Comparison of ENCODE assay signal across 1 cellular context in the genomic region with DNA sequence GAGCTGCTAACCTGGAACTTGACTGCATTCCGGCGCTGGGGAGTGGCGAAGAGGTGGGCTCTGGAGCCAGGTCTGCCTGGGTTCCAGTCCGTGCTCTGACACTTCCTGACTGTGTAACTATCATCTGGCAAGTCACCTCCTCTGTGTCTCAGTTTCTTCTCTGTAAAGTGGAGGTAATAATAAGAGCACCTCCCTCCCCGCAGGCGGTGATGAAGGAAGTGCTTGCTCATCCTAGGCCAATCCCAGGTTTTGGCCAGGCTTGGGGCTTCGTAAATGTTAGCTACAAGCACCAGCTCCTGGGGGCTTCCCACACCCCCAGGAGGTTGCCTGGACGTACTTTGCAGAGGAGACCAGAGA.
TF ChIP-seq lines count a peak whose summit lies in the region.

No MANE protein-coding gene starts in this region.

TF ChIP-seq in HepG2, 621 proteins besides CTCF, POLR2A, EP300 and RAD21:
- TF ChIP-seq ZKSCAN5 (CRISPR knock-in tag; IDR thresholded peaks at IDR 0.05) (peak; percentile 46; the same call in 1 of the 2 replicates), ZNF501 (CRISPR knock-in tag; IDR thresholded peaks at IDR 0.05) (0 out of 2 replicates have a peak, but pooled peaks have one; percentile 7), MTF2 (CRISPR knock-in tag; IDR thresholded peaks at IDR 0.05; ENCODE audit: borderline replicate concordance) (0 out of 2 replicates have a peak, but pooled peaks have one; percentile 22), TFDP2 (CRISPR knock-in tag; IDR thresholded peaks at IDR 0.05) (no peak), ADNP (CRISPR knock-in tag; IDR thresholded peaks at IDR 0.05) (0 out of 2 replicates have a peak, but pooled peaks have one; percentile 13), ZNF414 (CRISPR knock-in tag; IDR thresholded peaks at IDR 0.05) (0 out of 2 replicates have a peak, but pooled peaks have one; percentile 11), ZNF609 (CRISPR knock-in tag; IDR thresholded peaks at IDR 0.05; ENCODE audit: borderline replicate concordance) (0 out of 2 replicates have a peak, but pooled peaks have one; percentile 6), ZNF839 (CRISPR knock-in tag; IDR thresholded peaks at IDR 0.05; ENCODE audit: borderline replicate concordance) (no peak)
